In the genomic region with DNA sequence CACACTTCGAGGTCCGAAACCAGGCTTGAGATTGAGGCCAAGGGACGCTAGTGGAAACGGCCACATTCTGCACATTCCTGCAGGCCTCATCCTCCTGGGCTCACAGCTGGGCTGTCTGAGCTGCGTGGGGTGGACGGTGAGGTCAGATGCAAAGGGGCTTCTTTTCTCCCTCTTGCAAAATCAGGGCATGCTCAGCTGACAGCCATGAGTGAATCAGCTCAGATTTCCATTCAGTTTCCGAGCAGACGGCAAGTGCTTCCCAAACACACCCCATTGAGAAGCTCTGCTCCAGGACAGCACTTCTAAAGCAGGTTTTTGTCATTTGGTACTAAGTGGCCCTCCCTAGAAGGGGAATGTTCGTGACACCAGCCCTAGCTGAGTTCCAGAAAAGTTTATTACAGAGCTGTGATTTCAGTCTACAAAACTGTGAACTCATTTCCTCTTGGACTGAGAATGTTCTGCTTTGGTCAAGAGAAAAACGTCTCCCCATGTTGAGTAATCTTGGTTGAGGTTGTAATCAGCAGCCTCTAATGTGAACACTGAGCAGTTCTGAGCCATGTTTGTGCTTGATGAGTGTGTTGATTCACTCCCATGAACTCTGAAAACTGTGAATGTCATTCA, we compare ENCODE assay signal across 1 cellular context.
TF ChIP-seq lines count a peak whose summit lies in the region.

No MANE protein-coding gene starts in this region.

TF ChIP-seq in WTC11, 78 proteins besides CTCF, POLR2A, EP300 and RAD21 (continued from another document):
- TF ChIP-seq, protein P1, sequence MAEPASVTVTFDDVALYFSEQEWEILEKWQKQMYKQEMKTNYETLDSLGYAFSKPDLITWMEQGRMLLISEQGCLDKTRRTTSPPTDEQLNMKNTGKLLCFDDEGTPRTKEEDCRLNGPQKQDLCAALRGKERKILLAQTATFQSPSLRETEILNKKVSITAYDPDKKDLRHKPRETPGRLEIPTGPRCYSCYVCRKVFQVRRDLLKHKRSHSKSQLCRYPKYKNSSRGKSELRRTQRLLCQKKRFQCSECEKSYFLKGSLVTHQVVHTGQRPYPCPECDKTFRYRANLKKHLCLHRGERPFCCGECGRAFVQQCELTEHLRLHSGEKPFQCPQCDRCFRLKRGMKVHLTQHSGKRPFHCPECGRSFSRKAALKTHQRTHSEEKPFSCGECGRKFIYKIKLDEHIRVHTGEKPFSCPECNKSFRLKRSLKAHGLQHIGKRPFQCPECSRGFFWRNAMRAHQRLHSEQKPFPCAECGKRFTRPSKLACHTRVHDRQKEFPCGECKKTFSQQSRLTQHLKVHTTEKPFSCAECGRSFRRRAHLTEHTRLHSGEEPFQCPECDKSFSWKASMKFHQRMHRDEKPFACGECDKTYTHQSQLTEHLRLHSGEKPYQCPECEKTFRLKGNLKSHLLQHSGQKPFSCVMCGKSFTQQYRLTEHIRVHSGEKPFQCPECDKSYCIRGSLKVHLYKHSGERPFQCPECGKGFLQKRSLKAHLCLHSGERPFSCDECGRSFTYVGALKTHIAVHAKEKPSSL (CRISPR knock-in tag; conservative IDR thresholded peaks at IDR 0.05), result no peak
- TF ChIP-seq ZNF423 (CRISPR knock-in tag; IDR thresholded peaks at IDR 0.05), result no peak
- TF ChIP-seq NR3C1 (CRISPR knock-in tag; conservative IDR thresholded peaks at IDR 0.05; ENCODE audit: low read depth), result no peak
- TF ChIP-seq, protein P2, sequence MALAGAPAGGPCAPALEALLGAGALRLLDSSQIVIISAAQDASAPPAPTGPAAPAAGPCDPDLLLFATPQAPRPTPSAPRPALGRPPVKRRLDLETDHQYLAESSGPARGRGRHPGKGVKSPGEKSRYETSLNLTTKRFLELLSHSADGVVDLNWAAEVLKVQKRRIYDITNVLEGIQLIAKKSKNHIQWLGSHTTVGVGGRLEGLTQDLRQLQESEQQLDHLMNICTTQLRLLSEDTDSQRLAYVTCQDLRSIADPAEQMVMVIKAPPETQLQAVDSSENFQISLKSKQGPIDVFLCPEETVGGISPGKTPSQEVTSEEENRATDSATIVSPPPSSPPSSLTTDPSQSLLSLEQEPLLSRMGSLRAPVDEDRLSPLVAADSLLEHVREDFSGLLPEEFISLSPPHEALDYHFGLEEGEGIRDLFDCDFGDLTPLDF (CRISPR knock-in tag; IDR thresholded peaks at IDR 0.05), result no peak
- TF ChIP-seq, protein P3, sequence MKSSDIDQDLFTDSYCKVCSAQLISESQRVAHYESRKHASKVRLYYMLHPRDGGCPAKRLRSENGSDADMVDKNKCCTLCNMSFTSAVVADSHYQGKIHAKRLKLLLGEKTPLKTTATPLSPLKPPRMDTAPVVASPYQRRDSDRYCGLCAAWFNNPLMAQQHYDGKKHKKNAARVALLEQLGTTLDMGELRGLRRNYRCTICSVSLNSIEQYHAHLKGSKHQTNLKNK (CRISPR knock-in tag; IDR thresholded peaks at IDR 0.05), result no peak
- no peak for TF ChIP-seq TP53 (CRISPR knock-in tag; IDR thresholded peaks at IDR 0.05)
- TF ChIP-seq, protein P4, sequence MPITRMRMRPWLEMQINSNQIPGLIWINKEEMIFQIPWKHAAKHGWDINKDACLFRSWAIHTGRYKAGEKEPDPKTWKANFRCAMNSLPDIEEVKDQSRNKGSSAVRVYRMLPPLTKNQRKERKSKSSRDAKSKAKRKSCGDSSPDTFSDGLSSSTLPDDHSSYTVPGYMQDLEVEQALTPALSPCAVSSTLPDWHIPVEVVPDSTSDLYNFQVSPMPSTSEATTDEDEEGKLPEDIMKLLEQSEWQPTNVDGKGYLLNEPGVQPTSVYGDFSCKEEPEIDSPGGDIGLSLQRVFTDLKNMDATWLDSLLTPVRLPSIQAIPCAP (CRISPR knock-in tag; IDR thresholded peaks at IDR 0.05), result no peak
- no peak for TF ChIP-seq KAT7 (CRISPR knock-in tag; IDR thresholded peaks at IDR 0.05; ENCODE audit: borderline replicate concordance)
TF ChIP-seq in WTC11: peak in this region for 0.
